ENCODE assay signal across 23 cellular contexts in genomic region chr15:91884604-91885003, GRCh38.
"Had no signal": no experiment of that assay in that cellular context is flagged by ENCODE, and none has a peak within 500 bp of the region (broad histone marks: within the 10 kb centered on the region; RNA-seq: fewer than 3 reads in every experiment).

No MANE protein-coding gene starts in this region.

- H3K27ac ChIP-seq: colonic mucosa, esophagus squamous epithelium, hepatocyte, left ventricle myocardium inferior, right lobe of liver, skin epidermis had no signal

- H3K27me3 Mint-ChIP-seq: activated CD4-positive, alpha-beta memory T cell treated with anti-CD3 and anti-CD28 coated beads, Interleukin-2, amount 10 ng/mL, durations not matched to agents 7 days and 5 days; activated naive CD8-positive, alpha-beta T cell; central memory CD8-positive, alpha-beta T cell; naive thymus-derived CD4-positive, alpha-beta T cell; stimulated activated naive CD8-positive, alpha-beta T cell treated with anti-CD3 and anti-CD28 coated beads, Interleukin-15, Interleukin-2, amounts not matched to agents 100 ng/mL and 50 ng/mL, for 24 hours had no signal

- DNase-seq: activated CD4-positive, alpha-beta memory T cell treated with anti-CD3 and anti-CD28 coated beads, Interleukin-2, amount 10 ng/mL, durations not matched to agents 7 days and 5 days; activated CD4-positive, alpha-beta T cell treated with anti-CD3 and anti-CD28 coated beads for 48 hours; activated CD4-positive, CD25-positive, alpha-beta regulatory T cell; activated gamma-delta T cell treated with Interleukin-2 at 50 U/mL for 16 hours; colonic mucosa; esophagus squamous epithelium; foreskin melanocyte; kidney glomerular epithelial cell; left ventricle myocardium inferior; naive thymus-derived CD4-positive, alpha-beta T cell; occipital lobe; posterior cingulate gyrus; right lobe of liver; stimulated activated CD4-positive, alpha-beta T cell treated with anti-CD3 and anti-CD28 coated beads, Interleukin-1b, Interleukin-23, amount 100 ng/mL, for 48 hours; T1000 had no signal

- ATAC-seq: naive thymus-derived CD4-positive, alpha-beta T cell; right lobe of liver had no signal

- H3K9me3 ChIP-seq: colonic mucosa, esophagus squamous epithelium, left ventricle myocardium inferior, right lobe of liver, tibial nerve had no signal

- H3K4me3 Mint-ChIP-seq: activated CD4-positive, alpha-beta memory T cell treated with anti-CD3 and anti-CD28 coated beads, Interleukin-2, amount 10 ng/mL, durations not matched to agents 7 days and 5 days; activated naive CD8-positive, alpha-beta T cell; central memory CD8-positive, alpha-beta T cell; endodermal cell; naive thymus-derived CD4-positive, alpha-beta T cell; neural crest cell; stimulated activated naive CD8-positive, alpha-beta T cell treated with anti-CD3 and anti-CD28 coated beads, Interleukin-15, Interleukin-2, amounts not matched to agents 100 ng/mL and 50 ng/mL, for 24 hours had no signal

- H3K27ac Mint-ChIP-seq: activated CD4-positive, alpha-beta memory T cell treated with anti-CD3 and anti-CD28 coated beads, Interleukin-2, amount 10 ng/mL, durations not matched to agents 7 days and 5 days; activated naive CD8-positive, alpha-beta T cell; endodermal cell; naive thymus-derived CD4-positive, alpha-beta T cell; stimulated activated naive CD8-positive, alpha-beta T cell treated with anti-CD3 and anti-CD28 coated beads, Interleukin-15, Interleukin-2, amounts not matched to agents 100 ng/mL and 50 ng/mL, for 24 hours had no signal
